In the genomic region with DNA sequence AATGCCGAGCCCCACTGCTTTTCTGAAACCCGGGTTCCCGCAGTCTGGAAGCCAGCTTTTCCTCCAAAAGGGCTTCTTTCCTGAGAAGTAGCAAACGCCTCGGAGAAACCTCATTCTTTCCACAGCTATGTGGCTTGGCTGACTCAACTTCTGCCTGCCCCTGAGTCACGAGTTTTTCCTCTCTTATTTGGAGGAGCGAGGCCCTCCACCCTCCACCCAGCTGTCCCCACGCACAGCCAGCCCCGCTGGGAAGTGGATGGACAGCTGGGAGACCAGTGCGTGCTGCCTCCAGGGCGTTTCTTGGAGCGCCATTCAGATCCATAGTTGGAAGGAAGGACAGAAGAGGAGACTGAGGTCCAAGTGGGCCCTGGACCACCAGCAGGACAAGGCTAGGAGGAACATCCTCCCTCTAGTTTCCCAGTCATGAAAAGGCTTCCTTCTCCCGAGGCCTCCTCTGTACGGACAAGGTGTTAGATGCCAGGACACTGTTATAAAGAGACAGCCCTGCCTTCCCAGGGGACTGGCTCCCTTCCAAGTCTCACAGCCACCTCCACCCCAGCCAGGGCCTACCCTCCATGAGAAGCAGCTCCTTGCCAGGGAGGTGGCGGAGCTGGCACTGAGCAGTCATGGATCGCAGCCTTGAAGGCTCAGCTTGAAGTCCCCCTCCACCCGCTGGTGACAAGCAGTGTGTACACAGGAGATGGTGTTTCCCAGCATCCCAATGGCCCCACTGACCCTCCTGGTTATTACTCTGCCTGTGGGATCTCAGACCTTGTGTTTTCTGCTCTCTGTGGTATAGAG, we compare ENCODE assay signal across 9 cellular contexts. TPM values are rescaled to one million over a fixed set of nuclear protein-coding genes. Genes with fewer than 3 reads are reported as not detected.
DNase-seq lines count a peak whose midpoint lies in the region; ATAC-seq and TF ChIP-seq lines count a peak whose summit lies in the region.
"Had no signal": no experiment of that assay in that cellular context is flagged by ENCODE, and none has a peak within 500 bp of the region (broad histone marks: within the 10 kb centered on the region; RNA-seq: fewer than 3 reads in every experiment).

No MANE protein-coding gene starts in this region.

- no peaks in the 10 kb centered on the region for H3F3A ChIP-seq in MM.1S (ENCODE audit: insufficient read depth, low read length)

- H3K9me3 ChIP-seq in MM.1S (replicated peaks; ENCODE audit: insufficient read depth, low read length), result no peaks in the 10 kb centered on the region

- H3K9ac ChIP-seq in MM.1S (ENCODE audit: low read length), result no peak overlapping the region

- H3K4me3 ChIP-seq in foreskin fibroblast (ENCODE audit: low read depth in 1 of 2, low read length in 2 of 2), result peak overlapping the region; percentile 31 to 51
- no peak overlapping the region for H3K4me3 ChIP-seq in MM.1S (ENCODE audit: low read length)

- ATAC-seq in sciatic nerve (peak; percentile 58), HG02763 (IDR thresholded peaks at IDR 0.05; ENCODE audit: unreplicated experiment) (no peak), HG02852 (IDR thresholded peaks at IDR 0.05; ENCODE audit: unreplicated experiment) (no peak)

- intact Hi-C loops in sciatic nerve (cut with DNase I), result no loop called here

- no peak overlapping the region for H3K27ac ChIP-seq in MM.1S (ENCODE audit: low read length)

- H3K79me2 ChIP-seq in MM.1S (ENCODE audit: low read length), result peaks cover 5% of the 10 kb centered on the region; the same call in 1 of the 2 replicates

- no peaks in the 10 kb centered on the region for H4K20me1 ChIP-seq in MM.1S (ENCODE audit: insufficient read depth, low read length)

- H3K36me3 ChIP-seq in MM.1S (replicated peaks; ENCODE audit: insufficient read depth, low read length), result no peaks in the 10 kb centered on the region

- TF ChIP-seq CTCF in foreskin fibroblast (IDR thresholded peaks at IDR 0.05; ENCODE audit: low read depth, low read length), result no peak
- no peak for TF ChIP-seq CTCF in MM.1S (IDR thresholded peaks at IDR 0.05; ENCODE audit: low read length)

- 0 out of 2 replicates have a peak, but pooled peaks cover 5% of the 10 kb centered on the region for H3K4me1 ChIP-seq in MM.1S (ENCODE audit: low read length)

- H2AFZ ChIP-seq in MM.1S (ENCODE audit: low read length), result no peak overlapping the region

- H3K9me2 ChIP-seq in MM.1S (replicated peaks; ENCODE audit: insufficient read depth, low read length), result no peaks in the 10 kb centered on the region

- H3K4me2 ChIP-seq in MM.1S (ENCODE audit: low read depth, low read length), result no peak overlapping the region

- H3K27me3 ChIP-seq in MM.1S (replicated peaks; ENCODE audit: insufficient read depth, low read length), result peaks cover 19% of the 10 kb centered on the region

- DNase-seq in DMS79 treated with DMSO at 0.1 percent for 48 hours (lab: John Stamatoyannopoulos, UW) (peak; percentile 17), DMS79 (lab: John Stamatoyannopoulos, UW) (no peak), UCSD-AML1 (lab: John Stamatoyannopoulos, UW; ENCODE audit: unreplicated experiment) (peak; percentile 58), foreskin fibroblast (peak; percentile 90 to 96), sciatic nerve (ENCODE audit: low spot score) (peak; percentile 78), MM.1S (no peak)
- DNase-seq: naive B cell had no signal

RNA-seq across cellular contexts. Expression of a gene that starts 2.5 kb away (rescaled TPM):
- total RNA-seq in sciatic nerve, result 30.4 TPM

RNA-seq across cellular contexts. Expression of a gene that starts 52.3 kb away (rescaled TPM):
- 30.9 TPM for total RNA-seq in sciatic nerve

RNA-seq across cellular contexts. Expression of a gene that starts 56.7 kb away (rescaled TPM):
- total RNA-seq in sciatic nerve, result 40.0 TPM

Comparison
In these comparisons a context has a peak if more than half of its experiments do, and no peak if none do; other contexts are left out.
1. DNase-seq: peak in DMS79 treated with DMSO at 0.1 percent for 48 hours (single experiment), UCSD-AML1 (single experiment), foreskin fibroblast (2 of 2) and sciatic nerve (single experiment); none in DMS79 (single experiment) and MM.1S (single experiment).